In genomic region chr6:27839303-27840081, GRCh38 we compare ENCODE assay signal across 8 cellular contexts.
DNase-seq lines count a peak whose midpoint lies in the region; ATAC-seq, FAIRE-seq and TF ChIP-seq lines count a peak whose summit lies in the region.

No MANE protein-coding gene starts in this region.

- H3K4me3 Mint-ChIP-seq in CD8-positive, alpha-beta T cell = no peak overlapping the region

- H3K4me1 Mint-ChIP-seq in CD8-positive, alpha-beta T cell (ENCODE audit: low read depth) = peaks cover 15% of the 10 kb centered on the region

- peak in 2 of 7 experiments; percentile 17 to 22 for DNase-seq in CD8-positive, alpha-beta T cell
- DNase-seq in HAP-1 (ENCODE audit: low spot score in 2 of 2) (peak; percentile 47 to 64), RCC 7860 (ENCODE audit: low spot score) (peak; percentile 79), endothelial cell of umbilical vein (ENCODE audit: low read depth, low spot score) (peak; percentile 70), cortex of kidney (lab: John Stamatoyannopoulos, UW) (no peak)

- TF ChIP-seq RAD21 in neural cell (conservative IDR thresholded peaks at IDR 0.05) = no peak

- H4K20me1 ChIP-seq in endothelial cell of umbilical vein (replicated peaks; ENCODE audit: control insufficient read depth, extremely low read depth, insufficient read depth, low read length) (no peaks in the 10 kb centered on the region), neural cell (ENCODE audit: insufficient read depth) (no peaks in the 10 kb centered on the region)

- TF ChIP-seq POLR2A in endothelial cell of umbilical vein (IDR thresholded peaks at IDR 0.05; ENCODE audit: low read depth, low read length) = peak; percentile 26

- CTCF ChIA-PET in CD8-positive, alpha-beta T cell (lab: Charles Lee) = interaction anchor here (1.4 to 6.9 kb wide), 6 partner anchors 16 to 87 kb away, joined by 3 to 92 read pairs (median 18); a partner anchor contains a TSS
- CTCF ChIA-PET in endothelial cell of umbilical vein (lab: Charles Lee) = interaction anchor here (1.3 to 5.7 kb wide), 4 partner anchors 30 to 516 kb away, joined by 4 to 44 read pairs (median 16); a partner anchor contains a TSS

- H3K36me3 ChIP-seq in CD8-positive, alpha-beta T cell (ENCODE audit: insufficient read depth, low read length) = no peaks in the 10 kb centered on the region
- H3K36me3 ChIP-seq in HAP-1 (replicated peaks) (peaks cover 4% of the 10 kb centered on the region; the same call in 1 of the 2 replicates), endothelial cell of umbilical vein (ENCODE audit: control insufficient read depth in 2 of 2, extremely low read depth in 1 of 2, insufficient read depth in 2 of 2, low read length in 2 of 2) (no peaks in the 10 kb centered on the region), neural cell (ENCODE audit: insufficient read depth, low read length) (no peaks in the 10 kb centered on the region)

- peak overlapping the region; percentile 76 for H3K4me3 ChIP-seq in CD8-positive, alpha-beta T cell (ENCODE audit: low read depth, low read length)
- H3K4me3 ChIP-seq in HAP-1 (peak overlapping the region; percentile 82), endothelial cell of umbilical vein (replicated peaks in 1 of 3; ENCODE audit: insufficient read depth in 1 of 3, low read depth in 1 of 3, low read length in 3 of 3) (peak overlapping the region; percentile 5 to 56 (median 34)), neural cell (ENCODE audit: low read length) (peak overlapping the region; percentile 82)

- no peaks in the 10 kb centered on the region for H3K9me3 ChIP-seq in CD8-positive, alpha-beta T cell (ENCODE audit: low read length)
- H3K9me3 ChIP-seq in HAP-1 (no peaks in the 10 kb centered on the region), endothelial cell of umbilical vein (replicated peaks; ENCODE audit: control insufficient read depth, insufficient read depth, low read length) (no peaks in the 10 kb centered on the region), neural cell (ENCODE audit: low read length) (no peaks in the 10 kb centered on the region)

- peaks cover 7% of the 10 kb centered on the region for H3K27me3 Mint-ChIP-seq in CD8-positive, alpha-beta T cell (ENCODE audit: low read depth)

- H3F3A ChIP-seq in neural cell (ENCODE audit: insufficient read depth, low read length, poor library complexity, severe bottlenecking) = peaks cover 8% of the 10 kb centered on the region

- no peak for TF ChIP-seq EP300 in neural cell (conservative IDR thresholded peaks at IDR 0.05; ENCODE audit: poor library complexity, severe bottlenecking)

- peaks cover 35% of the 10 kb centered on the region for H3K4me1 ChIP-seq in CD8-positive, alpha-beta T cell (ENCODE audit: insufficient read depth, low read length)
- H3K4me1 ChIP-seq in HAP-1 = peaks cover 19% of the 10 kb centered on the region
- peaks cover 14% of the 10 kb centered on the region for H3K4me1 ChIP-seq in endothelial cell of umbilical vein (ENCODE audit: control insufficient read depth, extremely low read depth, insufficient read depth, low read length)

- in situ Hi-C loops in HAP-1 (cut with MboI; ENCODE audit: low sequenced_read_pairs) = loop anchor here (5.0 to 10.0 kb wide), 3 partner anchors 53 to 1635 kb away; a partner anchor contains a TSS

- H3K9me1 ChIP-seq in endothelial cell of umbilical vein (replicated peaks; ENCODE audit: control insufficient read depth, extremely low read depth, insufficient read depth, low read length) = no peaks in the 10 kb centered on the region

- POLR2A ChIA-PET in CD8-positive, alpha-beta T cell (lab: Charles Lee) = interaction anchor here (0.7 to 10.7 kb wide), 16 partner anchors 10 to 1796 kb away, joined by 3 to 746 read pairs (median 26); a partner anchor contains a TSS
- POLR2A ChIA-PET in endothelial cell of umbilical vein (lab: Charles Lee) = interaction anchor here (1.4 to 5.3 kb wide), 7 partner anchors 16 to 692 kb away, joined by 6 to 129 read pairs (median 31); a partner anchor contains a TSS

- H3K9me2 ChIP-seq in neural cell (ENCODE audit: insufficient read depth, low read length) = no peaks in the 10 kb centered on the region

- H3K27ac Mint-ChIP-seq in CD8-positive, alpha-beta T cell = peak overlapping the region; percentile 19

- FAIRE-seq in RCC 7860 (lab: Jason Lieb, UNC) (peak; percentile 64), endothelial cell of umbilical vein (lab: Jason Lieb, UNC) (peak; percentile 96)

- intact Hi-C loops in CD8-positive, alpha-beta T cell (cut with DNase I, micrococcal nuclease) = loop anchor here (1.0 to 10.0 kb wide), 7 partner anchors 25 to 1807 kb away; partner anchors contain the start of genes ZNF165 (in 1 of the 2) and ZNF184 (in 1 of the 2)
- intact Hi-C loops in endothelial cell of umbilical vein (cut with micrococcal nuclease) = loop anchor here (2.0 to 10.0 kb wide), 2 partner anchors 517 to 1815 kb away; a partner anchor contains a TSS

- H3K9me3 Mint-ChIP-seq in CD8-positive, alpha-beta T cell = no peaks in the 10 kb centered on the region

- H3K79me2 ChIP-seq in endothelial cell of umbilical vein (ENCODE audit: control insufficient read depth, insufficient read depth, low read length) (no peaks in the 10 kb centered on the region), neural cell (replicated peaks; ENCODE audit: insufficient read depth, low read length) (peaks cover 24% of the 10 kb centered on the region)

- H2AFZ ChIP-seq in endothelial cell of umbilical vein (ENCODE audit: low read depth, low read length) (peak overlapping the region; percentile 22), neural cell (ENCODE audit: low read depth, low read length) (no peak overlapping the region)

- no TSS peak for BruUV-seq in endothelial cell of umbilical vein (replicated peaks; lab: Mats Ljungman, UMichigan)

- no peaks in the 10 kb centered on the region for H3K36me3 Mint-ChIP-seq in CD8-positive, alpha-beta T cell

- peak overlapping the region; percentile 79 for H3K4me2 ChIP-seq in endothelial cell of umbilical vein (ENCODE audit: insufficient read depth, low read length)
- peak overlapping the region; percentile 60 for H3K4me2 ChIP-seq in neural cell (ENCODE audit: low read length)

- no peak for TF ChIP-seq CTCF in CD8-positive, alpha-beta T cell (IDR thresholded peaks at IDR 0.05)
- TF ChIP-seq CTCF in endothelial cell of umbilical vein (IDR thresholded peaks at IDR 0.05; ENCODE audit: extremely low read depth in 1 of 2, insufficient read depth in 1 of 2, low read depth in 1 of 2, low read length in 2 of 2) (no peak), neural cell (IDR thresholded peaks at IDR 0.05; ENCODE audit: poor library complexity, severe bottlenecking) (no peak)

- peak overlapping the region; percentile 98 for H3K27ac ChIP-seq in CD8-positive, alpha-beta T cell (ENCODE audit: low read depth, low read length)
- peak overlapping the region; percentile 70 for H3K27ac ChIP-seq in endothelial cell of umbilical vein (ENCODE audit: insufficient read depth, low read depth, low read length)
- H3K27ac ChIP-seq in neural cell (ENCODE audit: low read length) = peak overlapping the region; percentile 100

- dilution Hi-C loops in endothelial cell of umbilical vein (cut with MboI; ENCODE audit: extremely low pct_ligation_motif_present, low sequenced_read_pairs) = no loop called here

- no peaks in the 10 kb centered on the region for H3K27me3 ChIP-seq in CD8-positive, alpha-beta T cell (ENCODE audit: insufficient read depth, low read length)
- H3K27me3 ChIP-seq in HAP-1 (ENCODE audit: low read depth) (no peaks in the 10 kb centered on the region), endothelial cell of umbilical vein (ENCODE audit: control insufficient read depth in 2 of 2, insufficient read depth in 2 of 2, low read length in 2 of 2) (no peaks in the 10 kb centered on the region), neural cell (ENCODE audit: insufficient read depth, low read depth, low read length) (no peaks in the 10 kb centered on the region)

- ATAC-seq in CD8-positive, alpha-beta T cell = no peak
- ATAC-seq in HG03442 (IDR thresholded peaks at IDR 0.05; ENCODE audit: unreplicated experiment) (no peak), HG02938 (IDR thresholded peaks at IDR 0.05; ENCODE audit: unreplicated experiment) (no peak)

- H3K9ac ChIP-seq in endothelial cell of umbilical vein (replicated peaks; ENCODE audit: extremely low read depth, insufficient read depth, low read length) (peak overlapping the region; percentile 97), neural cell (ENCODE audit: low read length) (peak overlapping the region; percentile 82)

TF ChIP-seq in endothelial cell of umbilical vein, 7 proteins besides CTCF, POLR2A, EP300 and RAD21:
- TF ChIP-seq GATA2 (IDR thresholded peaks at IDR 0.05; ENCODE audit: insufficient read depth, insufficient read length, low read depth, low read length) (no peak), POLR2AphosphoS5 (IDR thresholded peaks at IDR 0.05; ENCODE audit: insufficient read depth, low read depth, low read length) (peak; percentile 37), MAX (IDR thresholded peaks at IDR 0.05; ENCODE audit: insufficient read depth, insufficient read length) (no peak), EZH2 (IDR thresholded peaks at IDR 0.05; ENCODE audit: borderline replicate concordance, low read depth, low read length, severe bottlenecking) (no peak)

TF ChIP-seq in neural cell, 6 proteins besides CTCF, POLR2A, EP300 and RAD21 (continues in another document):
- TF ChIP-seq TAF1 (IDR thresholded peaks at IDR 0.05; ENCODE audit: low read depth) (no peak), MXI1 (conservative IDR thresholded peaks at IDR 0.05; ENCODE audit: poor library complexity, severe bottlenecking) (no peak), EZH2 (IDR thresholded peaks at IDR 0.05; ENCODE audit: borderline replicate concordance, insufficient read depth, low read length, poor library complexity, severe bottlenecking) (no peak), POLR2AphosphoS5 (IDR thresholded peaks at IDR 0.05) (no peak)
